8 cellular contexts compared by ENCODE assay signal in the genomic region with DNA sequence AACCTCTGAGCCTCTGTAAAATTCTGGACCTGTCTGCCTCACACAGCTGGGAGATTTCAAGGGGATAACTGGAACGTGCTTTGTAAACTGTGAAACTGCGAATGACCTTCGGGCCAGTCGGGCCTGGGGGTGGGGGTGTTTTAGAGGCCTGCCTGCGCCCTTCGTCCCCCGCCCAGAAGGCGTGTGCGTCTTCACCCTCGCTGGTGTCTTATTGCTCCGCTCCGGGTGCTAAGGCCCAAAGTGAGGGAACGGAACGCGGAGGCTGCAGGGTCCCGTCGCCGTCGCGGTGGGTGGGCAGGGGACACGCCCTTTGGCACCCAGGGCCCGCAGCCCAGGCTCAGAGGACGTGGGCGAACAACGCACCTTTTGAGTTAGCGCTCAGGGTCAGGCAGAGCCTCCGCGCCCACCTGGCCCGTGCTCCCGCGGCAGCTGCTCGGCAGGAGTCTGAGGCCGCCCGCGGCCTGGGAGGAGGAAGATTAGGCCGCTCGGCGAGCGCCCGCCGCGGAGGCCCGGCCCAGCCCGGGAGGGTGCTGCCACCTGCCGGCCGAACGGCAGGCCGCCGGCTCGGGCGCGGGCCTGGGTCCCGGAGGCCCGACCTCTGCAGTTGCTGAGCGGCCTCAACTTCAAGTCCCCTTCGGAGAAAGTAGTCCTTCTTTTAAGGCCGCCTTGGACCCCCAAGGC. TPM values are rescaled to one million over a fixed set of nuclear protein-coding genes. Genes with fewer than 3 reads are reported as not detected.
DNase-seq lines count a peak whose midpoint lies in the region; ATAC-seq lines count a peak whose summit lies in the region.

No MANE protein-coding gene starts in this region.

- peaks cover 8% of the 10 kb centered on the region for H3K36me3 Mint-ChIP-seq in activated CD8-positive, alpha-beta T cell treated with anti-CD3 and anti-CD28 coated beads, Interleukin-2, amount 10 ng/mL, durations not matched to agents 7 days and 5 days (ENCODE audit: low read depth)
- H3K36me3 Mint-ChIP-seq in memory B cell: peaks cover 3% of the 10 kb centered on the region

- peaks cover 34% of the 10 kb centered on the region for H3K27me3 Mint-ChIP-seq in activated CD8-positive, alpha-beta T cell treated with anti-CD3 and anti-CD28 coated beads, Interleukin-2, amount 10 ng/mL, durations not matched to agents 7 days and 5 days (ENCODE audit: low read depth)
- peaks cover 27% of the 10 kb centered on the region for H3K27me3 Mint-ChIP-seq in memory B cell

- H3K9me3 Mint-ChIP-seq in activated CD8-positive, alpha-beta T cell treated with anti-CD3 and anti-CD28 coated beads, Interleukin-2, amount 10 ng/mL, durations not matched to agents 7 days and 5 days (ENCODE audit: insufficient read depth): no peaks in the 10 kb centered on the region
- H3K9me3 Mint-ChIP-seq in memory B cell: no peaks in the 10 kb centered on the region

- CTCF ChIA-PET in activated CD8-positive, alpha-beta T cell treated with anti-CD3 and anti-CD28 coated beads, Interleukin-2, amount 10 ng/mL, durations not matched to agents 7 days and 5 days (lab: Charles Lee): interaction anchor here (0.6 to 5.6 kb wide), 40 partner anchors 11 to 1733 kb away, joined by 3 to 78 read pairs (median 4); partner anchors contain the start of genes DCAKD and KIF18B

- peak; percentile 82 for ATAC-seq in activated CD8-positive, alpha-beta T cell treated with anti-CD3 and anti-CD28 coated beads, Interleukin-2, amount 10 ng/mL, durations not matched to agents 7 days and 5 days
- peak; percentile 85 for ATAC-seq in memory B cell (ENCODE audit: low read depth)

- H3K27ac Mint-ChIP-seq in activated CD8-positive, alpha-beta T cell treated with anti-CD3 and anti-CD28 coated beads, Interleukin-2, amount 10 ng/mL, durations not matched to agents 7 days and 5 days: no peak overlapping the region
- H3K27ac Mint-ChIP-seq in memory B cell: no peak overlapping the region

- peaks cover 23% of the 10 kb centered on the region for H3K4me1 Mint-ChIP-seq in activated CD8-positive, alpha-beta T cell treated with anti-CD3 and anti-CD28 coated beads, Interleukin-2, amount 10 ng/mL, durations not matched to agents 7 days and 5 days (ENCODE audit: low read depth)
- H3K4me1 Mint-ChIP-seq in memory B cell: peaks cover 20% of the 10 kb centered on the region

- POLR2A ChIA-PET in activated CD8-positive, alpha-beta T cell treated with anti-CD3 and anti-CD28 coated beads, Interleukin-2, amount 10 ng/mL, durations not matched to agents 7 days and 5 days (lab: Charles Lee): interaction anchor here (1.1 to 2.3 kb wide), 5 partner anchors 35 to 109 kb away, joined by 3 to 9 read pairs (median 4); partner anchors contain the start of genes KIF18B and NMT1

- DNase-seq in C1 segment of cervical spinal cord (lab: John Stamatoyannopoulos, UW): peak in 9 of 14 donors; percentile 13 to 73 (median 27)
- peak; percentile 52 for DNase-seq in HCEC 1CT
- peak; percentile 66 for DNase-seq in NCI-H510A treated with DMSO at 0.1 percent for 48 hours (lab: John Stamatoyannopoulos, UW)
- peak; percentile 68 for DNase-seq in activated CD8-positive, alpha-beta T cell treated with anti-CD3 and anti-CD28 coated beads, Interleukin-2, amount 10 ng/mL, durations not matched to agents 7 days and 5 days
- peak; percentile 90 for DNase-seq in ecto neural progenitor cell (ENCODE audit: low spot score)
- DNase-seq in memory B cell (ENCODE audit: low spot score in 2 of 2): peak; percentile 73 to 77
- peak; percentile 54 for DNase-seq in stimulated activated CD8-positive, alpha-beta memory T cell treated with anti-CD3 and anti-CD28 coated beads, Interleukin-12 subunit alpha, Interleukin-12 subunit beta, amount 100 ng/mL, for 4 hours (ENCODE audit: low read depth)
- DNase-seq in GDM1 (lab: John Stamatoyannopoulos, UW): no peak

- H3K4me3 Mint-ChIP-seq in activated CD8-positive, alpha-beta T cell treated with anti-CD3 and anti-CD28 coated beads, Interleukin-2, amount 10 ng/mL, durations not matched to agents 7 days and 5 days: no peak overlapping the region
- H3K4me3 Mint-ChIP-seq in memory B cell: peak overlapping the region; percentile 72

RNA-seq across cellular contexts. Expression of gene DCAKD, which starts 29.7 kb away (rescaled TPM):
- 10 to 100 TPM; 32.9 to 33.7 TPM for total RNA-seq in activated CD8-positive, alpha-beta T cell treated with anti-CD3 and anti-CD28 coated beads, Interleukin-2, amount 10 ng/mL, durations not matched to agents 7 days and 5 days

RNA-seq across cellular contexts. Expression of gene NMT1, which starts 39.4 kb away (rescaled TPM):
- total RNA-seq in activated CD8-positive, alpha-beta T cell treated with anti-CD3 and anti-CD28 coated beads, Interleukin-2, amount 10 ng/mL, durations not matched to agents 7 days and 5 days: 100 to 1,000 TPM; 125 to 143 TPM

RNA-seq across cellular contexts. Expression of gene C1QL1, which starts 53.6 kb away (rescaled TPM):
- under 1 TPM; 0.34 to 0.68 TPM for total RNA-seq in activated CD8-positive, alpha-beta T cell treated with anti-CD3 and anti-CD28 coated beads, Interleukin-2, amount 10 ng/mL, durations not matched to agents 7 days and 5 days
